In the genomic region with DNA sequence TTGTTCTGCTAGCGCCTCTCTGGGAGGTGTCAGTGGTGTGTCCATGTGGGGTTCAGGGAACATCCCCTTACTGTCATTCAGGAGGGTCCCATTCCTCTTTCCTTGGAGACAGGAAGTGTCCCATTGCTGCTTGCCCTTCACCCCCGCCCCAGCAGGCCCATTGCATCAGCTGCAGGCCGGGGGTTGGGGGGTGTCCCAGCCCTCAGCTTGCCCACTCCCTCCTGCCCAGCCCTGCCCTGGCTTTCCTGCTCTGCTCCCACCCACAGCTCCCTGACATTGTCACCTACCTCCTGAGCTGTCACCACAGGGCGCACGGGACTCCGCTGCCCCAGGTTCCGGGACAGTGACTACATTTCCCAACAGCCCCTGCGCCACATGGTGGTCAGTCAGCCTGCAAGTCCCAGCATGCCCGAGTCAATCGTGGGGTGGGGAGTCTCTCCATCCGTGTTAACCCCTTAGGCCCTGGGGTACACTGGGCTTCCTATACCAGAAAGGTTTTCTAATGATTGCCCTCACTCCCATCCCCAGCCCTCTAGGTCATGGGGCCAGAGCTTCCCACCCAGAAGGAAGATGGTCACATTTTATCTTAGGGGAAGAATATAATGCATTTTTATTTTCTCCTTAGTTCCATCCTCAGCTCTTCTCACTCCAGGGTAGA, we compare ENCODE assay signal across 8 cellular contexts. TPM values are rescaled to one million over a fixed set of nuclear protein-coding genes. Genes with fewer than 3 reads are reported as not detected.
DNase-seq lines count a peak whose midpoint lies in the region; ATAC-seq and TF ChIP-seq lines count a peak whose summit lies in the region.

INPP5B (minus strand) TSS at position 351 of the 658 bp plus-strand sequence. CDS start 745 bp downstream, outside the sequence.

- no peak for TF ChIP-seq POLR2A in testis (IDR thresholded peaks at IDR 0.05)

- H3K4me3 ChIP-seq in ACC112 (ENCODE audit: low read depth, low read length), result peak within 1 kb of the TSS; percentile 86
- peak within 1 kb of the TSS; percentile 49 to 67 for H3K4me3 ChIP-seq in testis

- peak; percentile 93 for DNase-seq in Right ventricle myocardium superior
- DNase-seq in osteocyte (ENCODE audit: extremely low spot score, unreplicated experiment), result peak; percentile 94
- DNase-seq in testis, result peak; percentile 90

- H3K36me3 Mint-ChIP-seq in activated naive CD8-positive, alpha-beta T cell, result no peaks in the 10 kb centered on the region
- H3K36me3 Mint-ChIP-seq in osteocyte (ENCODE audit: unreplicated experiment), result peaks cover 10% of the 10 kb centered on the region

- H3K4me1 ChIP-seq in ACC112 (ENCODE audit: control insufficient read depth, insufficient read depth, low read length, unreplicated experiment), result peaks cover 29% of the 10 kb centered on the region
- no peaks in the 10 kb centered on the region for H3K4me1 ChIP-seq in testis

- H3K27ac Mint-ChIP-seq in activated naive CD8-positive, alpha-beta T cell, result peak within 1 kb of the TSS; percentile 98
- peak within 1 kb of the TSS; percentile 100 for H3K27ac Mint-ChIP-seq in osteocyte (ENCODE audit: unreplicated experiment)

- no peaks in the 10 kb centered on the region for H3K36me3 ChIP-seq in ACC112 (ENCODE audit: insufficient read depth, low read length)
- no peaks in the 10 kb centered on the region for H3K36me3 ChIP-seq in testis (ENCODE audit: low read depth, missing control alignments)

- H3K27ac ChIP-seq in ACC112 (ENCODE audit: low read depth, low read length), result peak within 1 kb of the TSS; percentile 96
- peak within 1 kb of the TSS; percentile 73 to 86 for H3K27ac ChIP-seq in testis

- H3K27me3 Mint-ChIP-seq in activated naive CD8-positive, alpha-beta T cell, result no peaks in the 10 kb centered on the region
- no peaks in the 10 kb centered on the region for H3K27me3 Mint-ChIP-seq in osteocyte (ENCODE audit: unreplicated experiment)

- peaks cover 12% of the 10 kb centered on the region for H3K4me1 Mint-ChIP-seq in activated naive CD8-positive, alpha-beta T cell (ENCODE audit: low read depth)
- H3K4me1 Mint-ChIP-seq in osteocyte (ENCODE audit: unreplicated experiment), result peaks cover 13% of the 10 kb centered on the region

- peaks cover 5% of the 10 kb centered on the region for H3K79me2 ChIP-seq in ACC112 (ENCODE audit: control insufficient read depth, insufficient read depth, low read length, unreplicated experiment)

- peak within 1 kb of the TSS; percentile 91 for H2AFZ ChIP-seq in ACC112 (ENCODE audit: low read length, unreplicated experiment)

- H3K9me3 Mint-ChIP-seq in activated naive CD8-positive, alpha-beta T cell (ENCODE audit: low read depth), result no peaks in the 10 kb centered on the region
- no peaks in the 10 kb centered on the region for H3K9me3 Mint-ChIP-seq in osteocyte (ENCODE audit: unreplicated experiment)

- peak; percentile 64 for ATAC-seq in GM18870 (IDR thresholded peaks at IDR 0.05; ENCODE audit: unreplicated experiment)
- ATAC-seq in HG03280 (IDR thresholded peaks at IDR 0.05; ENCODE audit: unreplicated experiment), result peak; percentile 93
- peak; percentile 97 for ATAC-seq in SK-N-SH treated with all-trans-retinoic acid at 6 μM for 48 hours
- peak; percentile 99 for ATAC-seq in Right ventricle myocardium superior (ENCODE audit: poor library complexity)

- no peak for TF ChIP-seq CTCF in osteocyte (IDR thresholded peaks at IDR 0.05)
- TF ChIP-seq CTCF in testis (IDR thresholded peaks at IDR 0.05), result peak in 2 of 3 experiments; percentile 7 to 13

- H3K9me3 ChIP-seq in testis, result no peaks in the 10 kb centered on the region

- peak within 1 kb of the TSS; percentile 96 for H3K4me3 Mint-ChIP-seq in activated naive CD8-positive, alpha-beta T cell
- peak within 1 kb of the TSS; percentile 100 for H3K4me3 Mint-ChIP-seq in osteocyte (ENCODE audit: unreplicated experiment)

- intact Hi-C loops in Right ventricle myocardium superior (cut with DNase I) (no loop called here), testis (cut with DNase I; ENCODE audit: low total_unique reads) (no loop called here)

- H3K27me3 ChIP-seq in ACC112 (ENCODE audit: insufficient read depth, low read length), result no peaks in the 10 kb centered on the region
- no peaks in the 10 kb centered on the region for H3K27me3 ChIP-seq in testis

- WGBS in testis, 2 donors, result 19 to 22% methylated on average over 6 to 11 of the region's 11 CpGs

TF ChIP-seq in SK-N-SH treated with all-trans-retinoic acid at 6 μM for 48 hours, 23 proteins besides CTCF, POLR2A, EP300 and RAD21:
- TF ChIP-seq ARNTL (CRISPR knock-in tag; IDR thresholded peaks at IDR 0.05; ENCODE audit: borderline replicate concordance, low read depth) (no peak), TOX (CRISPR knock-in tag; IDR thresholded peaks at IDR 0.05; ENCODE audit: borderline replicate concordance) (no peak)

RNA-seq across cellular contexts. Expression of gene INPP5B, which starts in this region (rescaled TPM):
- total RNA-seq in Right ventricle myocardium superior, result 8.7 TPM
- total RNA-seq in osteocyte, result 36.2 and 36.5 TPM in 2 replicates
- 10 to 100 TPM; 24.1 to 31.6 TPM for total RNA-seq in testis
- polyA plus RNA-seq in testis (ENCODE audit: insufficient read depth, low read depth, low replicate concordance), result 15.3 TPM

Comparison
In these comparisons a context has a peak if more than half of its experiments do, and no peak if none do; other contexts are left out.
1. Peak in every context shown above with its lines: DNase-seq, ATAC-seq, H3K4me3 ChIP-seq and H3K27ac ChIP-seq.